ENCODE assay signal across 1 cellular context in the genomic region with DNA sequence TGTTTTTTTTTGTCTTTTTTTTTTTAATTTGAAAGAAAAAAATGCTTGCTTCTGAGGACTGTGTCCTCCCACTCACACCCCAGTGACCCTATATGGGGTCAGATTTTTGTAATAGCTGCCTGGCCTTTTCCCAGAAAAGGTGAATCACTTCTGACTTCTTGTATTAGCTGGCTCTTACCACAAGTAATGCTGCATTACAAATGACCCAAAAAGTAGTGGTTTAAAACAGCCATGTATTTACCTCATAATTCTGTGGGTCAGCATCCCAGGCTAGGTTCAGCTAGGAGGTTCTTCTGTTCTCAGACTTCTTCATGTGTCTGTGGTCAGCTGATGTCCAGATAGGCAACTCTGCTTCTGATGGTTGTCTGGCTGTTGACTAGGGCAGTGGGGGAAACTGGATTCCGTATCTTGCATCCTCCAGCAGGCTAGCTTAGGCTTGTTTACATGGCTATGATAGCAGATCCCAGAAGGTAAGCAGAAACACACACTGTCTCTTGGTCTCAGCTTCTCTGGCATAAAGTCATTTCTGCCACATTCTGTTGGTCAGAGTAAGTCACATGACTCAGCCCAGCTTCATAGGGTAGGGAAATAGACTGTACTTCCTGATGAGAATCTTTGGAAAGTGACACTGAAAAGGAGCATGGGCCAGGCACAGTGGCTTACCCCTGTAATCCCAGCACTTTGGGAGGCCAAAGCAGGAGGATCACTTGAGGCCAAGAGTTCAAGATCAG.
TF ChIP-seq lines count a peak whose summit lies in the region.

No MANE protein-coding gene starts in this region.

TF ChIP-seq in H1, 55 proteins besides CTCF, POLR2A, EP300 and RAD21:
- TF ChIP-seq ASH2L (IDR thresholded peaks at IDR 0.05; ENCODE audit: low read length), result no peak
- no peak for TF ChIP-seq YY1 (IDR thresholded peaks at IDR 0.05; ENCODE audit: low read depth, low read length)
- TF ChIP-seq TAF1 (IDR thresholded peaks at IDR 0.05; ENCODE audit: low read depth, low read length), result no peak
